In the genomic region with DNA sequence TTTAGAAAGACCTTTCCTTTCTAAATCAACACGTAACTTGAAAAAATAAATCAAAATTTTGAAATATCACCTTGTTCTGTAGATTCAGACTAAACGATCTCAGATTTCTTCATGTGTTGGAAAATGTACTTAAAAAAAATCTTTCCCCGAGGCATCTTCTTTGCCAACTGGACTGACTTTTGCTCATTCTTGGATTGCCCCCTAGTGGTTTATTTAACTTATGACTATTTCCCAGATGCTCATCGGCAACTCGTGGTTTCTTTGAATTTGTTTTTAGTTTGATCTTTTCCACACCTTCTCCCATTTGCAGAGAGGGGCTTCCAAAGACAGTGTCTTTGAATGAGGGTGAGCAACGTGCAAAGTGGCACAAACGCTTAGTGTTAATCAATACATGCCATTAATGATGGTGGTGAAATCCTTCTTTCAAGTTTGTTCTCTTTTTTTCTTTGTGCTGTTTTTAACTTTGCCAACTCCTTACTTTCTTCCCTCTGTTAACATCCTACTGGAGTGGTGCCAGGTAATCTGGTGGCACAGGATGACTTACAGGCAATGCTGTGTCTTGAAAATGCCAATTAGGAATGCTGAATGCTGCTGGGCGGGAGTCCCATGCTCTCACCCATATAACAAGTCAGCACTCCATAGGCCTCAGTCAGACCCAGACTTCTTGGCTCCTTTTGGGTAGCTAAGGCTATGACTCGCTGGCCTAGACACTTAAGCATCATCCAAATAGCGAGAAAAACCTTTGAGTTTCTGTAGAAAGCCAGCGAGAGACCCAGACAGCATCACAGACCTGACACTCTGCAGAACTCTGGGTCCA, we compare ENCODE assay signal across 8 cellular contexts. TPM values are rescaled to one million over a fixed set of nuclear protein-coding genes. Genes with fewer than 3 reads are reported as not detected.
DNase-seq lines count a peak whose midpoint lies in the region; ATAC-seq and TF ChIP-seq lines count a peak whose summit lies in the region.

No MANE protein-coding gene starts in this region.

- H3K4me1 Mint-ChIP-seq in nephron: peaks cover 49% of the 10 kb centered on the region

- H3K4me3 ChIP-seq in AG10803 (ENCODE audit: low read length): no peak overlapping the region
- no peak overlapping the region for H3K4me3 ChIP-seq in RWPE2 (ENCODE audit: severe bottlenecking)
- no peak overlapping the region for H3K4me3 ChIP-seq in epithelial cell of proximal tubule (ENCODE audit: low read depth, low read length)

- peak overlapping the region; percentile 31 for H3K27ac ChIP-seq in RWPE2 (ENCODE audit: poor library complexity, severe bottlenecking)

- H3K36me3 ChIP-seq in RWPE2 (ENCODE audit: low read depth): no peaks in the 10 kb centered on the region

- no peaks in the 10 kb centered on the region for H3K9me3 ChIP-seq in RWPE2 (ENCODE audit: severe bottlenecking)

- H3K27me3 ChIP-seq in RWPE2 (ENCODE audit: insufficient read depth, poor library complexity, severe bottlenecking): no peaks in the 10 kb centered on the region

- H3K4me3 Mint-ChIP-seq in nephron: no peak overlapping the region

- H3K9me3 Mint-ChIP-seq in nephron: peaks cover 15% of the 10 kb centered on the region

- ATAC-seq in GM18909 (IDR thresholded peaks at IDR 0.05; ENCODE audit: poor library complexity, unreplicated experiment): peak; percentile 69
- ATAC-seq in RWPE2 (ENCODE audit: low read depth): peak; percentile 29; the same call in 1 of the 3 replicates

- peak overlapping the region; percentile 29 to 67 (median 41) for H3K27ac Mint-ChIP-seq in nephron

- H3K27me3 Mint-ChIP-seq in nephron (ENCODE audit: low read depth): peaks cover 4% of the 10 kb centered on the region

- TF ChIP-seq CTCF in AG10803 (conservative IDR thresholded peaks at IDR 0.05; ENCODE audit: low read length) (peak; percentile 73), RWPE2 (IDR thresholded peaks at IDR 0.05; ENCODE audit: poor library complexity, severe bottlenecking) (peak; percentile 90), epithelial cell of proximal tubule (conservative IDR thresholded peaks at IDR 0.05; ENCODE audit: low read depth, low read length) (peak; percentile 72), nephron (IDR thresholded peaks at IDR 0.05; ENCODE audit: unreplicated experiment in 3 of 3) (peak; percentile 72 to 77 (median 75))

- H3K36me3 Mint-ChIP-seq in nephron (ENCODE audit: low read depth): peaks cover 15% of the 10 kb centered on the region

- peaks cover 16% of the 10 kb centered on the region for H3K4me1 ChIP-seq in RWPE2 (ENCODE audit: insufficient read depth, poor library complexity, severe bottlenecking)

- DNase-seq in AG10803 (ENCODE audit: low read depth) (peak; percentile 77), NAMALWA (ENCODE audit: low spot score) (peak; percentile 71), RWPE2 (ENCODE audit: low spot score) (no peak), epithelial cell of proximal tubule (ENCODE audit: low read depth) (peak; percentile 42), 8988T (no peak), cortex of kidney (lab: John Stamatoyannopoulos, UW) (no peak)

RNA-seq across cellular contexts. Expression of a gene that starts 18.3 kb away (rescaled TPM):
- 64.2 and 77.2 TPM in 2 replicates for total RNA-seq in epithelial cell of proximal tubule

Comparison
In these comparisons a context has a peak if more than half of its experiments do, and no peak if none do; other contexts are left out.
1. DNase-seq: peak in AG10803 (single experiment), NAMALWA (single experiment) and epithelial cell of proximal tubule (single experiment); none in RWPE2 (single experiment), 8988T (single experiment) and cortex of kidney (single experiment).
2. Peak in every context shown above with its lines, with median percentiles within 50 percentile points of each other: CTCF ChIP-seq.